ENCODE assay signal across 20 cellular contexts in the genomic region with DNA sequence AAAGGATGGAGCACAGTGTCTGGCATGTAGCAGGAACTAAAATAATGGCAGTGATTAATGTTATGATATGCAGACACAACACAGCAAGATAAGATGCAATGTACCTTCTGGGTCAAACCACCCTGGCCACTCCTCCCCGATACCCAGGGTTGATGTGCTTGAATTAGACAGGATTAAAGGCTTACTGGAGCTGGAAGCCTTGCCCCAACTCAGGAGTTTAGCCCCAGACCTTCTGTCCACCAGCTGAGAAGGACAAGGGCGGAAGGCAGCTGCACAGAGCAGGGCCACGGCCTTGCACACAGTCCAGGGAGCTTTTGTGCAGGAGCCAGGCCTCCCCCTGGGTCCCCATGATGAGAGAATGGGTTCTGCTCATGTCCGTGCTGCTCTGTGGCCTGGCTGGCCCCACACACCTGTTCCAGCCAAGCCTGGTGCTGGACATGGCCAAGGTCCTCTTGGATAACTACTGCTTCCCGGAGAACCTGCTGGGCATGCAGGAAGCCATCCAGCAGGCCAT. TPM values are rescaled to one million over a fixed set of nuclear protein-coding genes. Genes with fewer than 3 reads are reported as not detected.
DNase-seq lines count a peak whose midpoint lies in the region; ATAC-seq and TF ChIP-seq lines count a peak whose summit lies in the region.
"Had no signal": no experiment of that assay in that cellular context is flagged by ENCODE, and none has a peak within 500 bp of the region (broad histone marks: within the 10 kb centered on the region; RNA-seq: fewer than 3 reads in every experiment).

Gene RBP3, plus strand, starts transcription at position 226 of the 514 bp plus-strand sequence. Its CDS starts 122 bp downstream, at position 348.

- H3K9me3 Mint-ChIP-seq in neural crest cell (no peaks in the 10 kb centered on the region), type B pancreatic cell (no peaks in the 10 kb centered on the region)
- H3K9me3 Mint-ChIP-seq in activated naive CD4-positive, alpha-beta T cell treated with anti-CD3 and anti-CD28 coated beads for 36 hours, result no peaks in the 10 kb centered on the region
- H3K9me3 Mint-ChIP-seq: CD8-positive, alpha-beta memory T cell had no signal

- H3K36me3 Mint-ChIP-seq in neural crest cell (ENCODE audit: low read depth) (no peaks in the 10 kb centered on the region), type B pancreatic cell (no peaks in the 10 kb centered on the region)
- H3K36me3 Mint-ChIP-seq in activated naive CD4-positive, alpha-beta T cell treated with anti-CD3 and anti-CD28 coated beads for 36 hours (ENCODE audit: low read depth), result no peaks in the 10 kb centered on the region
- H3K36me3 Mint-ChIP-seq: CD8-positive, alpha-beta memory T cell had no signal

- H3K4me1 Mint-ChIP-seq in neural crest cell (no peaks in the 10 kb centered on the region), type B pancreatic cell (ENCODE audit: unreplicated experiment) (no peaks in the 10 kb centered on the region)
- no peaks in the 10 kb centered on the region for H3K4me1 Mint-ChIP-seq in activated naive CD4-positive, alpha-beta T cell treated with anti-CD3 and anti-CD28 coated beads for 36 hours (ENCODE audit: low read depth)
- H3K4me1 Mint-ChIP-seq: CD8-positive, alpha-beta memory T cell had no signal

- peak; percentile 43 for DNase-seq in activated effector memory CD4-positive, alpha-beta T cell treated with anti-CD3 and anti-CD28 coated beads, Interleukin-2, amount 50 U/mL, for 16 hours
- no peak for DNase-seq in activated effector memory CD4-positive, alpha-beta T cell treated with Interleukin-2 at 50 U/mL for 16 hours
- DNase-seq in cerebellum (ENCODE audit: low spot score) (peak; percentile 64), neural crest cell (ENCODE audit: low read depth, low spot score) (no peak), type B pancreatic cell (ENCODE audit: extremely low spot score, unreplicated experiment) (no peak), NCI-H1930 (lab: John Stamatoyannopoulos, UW) (no peak)
- DNase-seq in activated naive CD4-positive, alpha-beta T cell treated with anti-CD3 and anti-CD28 coated beads for 36 hours, result no peak
- DNase-seq: CD8-positive, alpha-beta memory T cell; DMS79 treated with DMSO at 0.1 percent for 48 hours; H7; IMR-90; NCI-H1417 treated with DMSO at 0.1 percent for 48 hours; NCI-H187 treated with DMSO at 0.1 percent for 48 hours; NCI-H69; NK-92 treated with Interleukin-12 subunit alpha and Interleukin-12 subunit beta, amount 100 ng/mL, for 24 hours had no signal

- H3K4me3 Mint-ChIP-seq in neural crest cell (no peak within 1 kb of the TSS), type B pancreatic cell (no peak within 1 kb of the TSS)
- H3K4me3 Mint-ChIP-seq in activated naive CD4-positive, alpha-beta T cell treated with anti-CD3 and anti-CD28 coated beads for 36 hours, result no peak within 1 kb of the TSS
- H3K4me3 Mint-ChIP-seq: CD8-positive, alpha-beta memory T cell had no signal

- TF ChIP-seq CTCF in neural crest cell (conservative IDR thresholded peaks at IDR 0.05) (no peak), type B pancreatic cell (conservative IDR thresholded peaks at IDR 0.05) (no peak)

- H3K27me3 Mint-ChIP-seq in neural crest cell (ENCODE audit: low read depth), result no peaks in the 10 kb centered on the region
- peaks cover 16% of the 10 kb centered on the region for H3K27me3 Mint-ChIP-seq in type B pancreatic cell
- no peaks in the 10 kb centered on the region for H3K27me3 Mint-ChIP-seq in activated naive CD4-positive, alpha-beta T cell treated with anti-CD3 and anti-CD28 coated beads for 36 hours (ENCODE audit: low read depth)

- CTCF ChIA-PET in activated naive CD4-positive, alpha-beta T cell treated with anti-CD3 and anti-CD28 coated beads for 36 hours (lab: Charles Lee), result no interaction called here

- intact Hi-C loops in activated naive CD4-positive, alpha-beta T cell treated with anti-CD3 and anti-CD28 coated beads for 36 hours (cut with micrococcal nuclease), result no loop called here

- H3K27ac Mint-ChIP-seq in neural crest cell (ENCODE audit: unreplicated experiment) (peak within 1 kb of the TSS; percentile 24), type B pancreatic cell (peak within 1 kb of the TSS; percentile 32)
- H3K27ac Mint-ChIP-seq in activated naive CD4-positive, alpha-beta T cell treated with anti-CD3 and anti-CD28 coated beads for 36 hours, result no peak within 1 kb of the TSS
- H3K27ac Mint-ChIP-seq: CD8-positive, alpha-beta memory T cell had no signal

- no peak for ATAC-seq in HG03457 (IDR thresholded peaks at IDR 0.05; ENCODE audit: unreplicated experiment)

RNA-seq across cellular contexts. Expression of gene RBP3, which starts in this region (rescaled TPM):
- total RNA-seq in cerebellum (not detected), neural crest cell (not detected in 2 replicates), type B pancreatic cell (ENCODE audit: low replicate concordance) (not detected in 2 replicates)
- total RNA-seq in activated naive CD4-positive, alpha-beta T cell treated with anti-CD3 and anti-CD28 coated beads for 36 hours, result not detected
- total RNA-seq: A673; CD8-positive, alpha-beta memory T cell; H7; IMR-90; M059J; Peyer's patch; SK-MEL-5 had no signal

Comparison
In these comparisons a context has a peak if more than half of its experiments do, and no peak if none do; other contexts are left out.
1. Peak in DNase-seq in cerebellum; RNA of the gene not detected or under 1 TPM.